In the genomic region with DNA sequence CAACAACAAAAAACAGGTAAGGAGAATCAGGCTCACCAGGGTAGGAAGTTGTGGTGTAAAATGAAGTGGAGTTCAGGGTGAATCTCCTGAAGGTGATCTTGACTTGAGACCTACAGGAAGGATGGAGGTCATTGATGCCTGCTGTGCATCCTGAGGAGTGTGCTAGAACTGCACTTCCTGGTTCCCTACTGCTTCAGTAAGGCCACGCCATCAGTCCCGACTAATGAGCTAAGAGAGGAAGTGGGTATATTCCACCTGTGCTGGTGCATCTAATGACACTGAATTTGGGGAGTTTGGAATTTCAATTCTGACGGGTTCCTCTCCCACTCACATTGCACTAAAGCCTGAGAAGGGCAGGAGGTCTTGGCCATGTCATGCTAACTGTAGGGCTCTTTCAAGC, we compare ENCODE assay signal across 19 cellular contexts.
DNase-seq lines count a peak whose midpoint lies in the region; ATAC-seq, FAIRE-seq and TF ChIP-seq lines count a peak whose summit lies in the region.
"Had no signal": no experiment of that assay in that cellular context is flagged by ENCODE, and none has a peak within 500 bp of the region (broad histone marks: within the 10 kb centered on the region; RNA-seq: fewer than 3 reads in every experiment).

No MANE protein-coding gene starts in this region.

- no peaks in the 10 kb centered on the region for H3K9me1 ChIP-seq in keratinocyte (ENCODE audit: control insufficient read depth, extremely low read depth, insufficient read depth, low read length)

- intact Hi-C loops in uterus (cut with DNase I; ENCODE audit: low total_unique reads): no loop called here

- H3K9me3 Mint-ChIP-seq in GM23338 (no peaks in the 10 kb centered on the region), WTC11 (no peaks in the 10 kb centered on the region)

- POLR2A ChIA-PET in WTC11 (lab: Charles Lee): no interaction called here

- TF ChIP-seq POLR2A in uterus (IDR thresholded peaks at IDR 0.05): no peak

- H3K9me2 ChIP-seq in GM23338 (ENCODE audit: insufficient read depth): no peaks in the 10 kb centered on the region; the same call in 1 of the 2 replicates

- H3K36me3 ChIP-seq in GM23338 (ENCODE audit: insufficient read depth) (no peaks in the 10 kb centered on the region), keratinocyte (ENCODE audit: control insufficient read depth in 2 of 2, extremely low read depth in 1 of 2, insufficient read depth in 2 of 2, low read length in 2 of 2) (no peaks in the 10 kb centered on the region), uterus (no peaks in the 10 kb centered on the region)

- H3K36me3 Mint-ChIP-seq in GM23338 (ENCODE audit: low read depth) (no peaks in the 10 kb centered on the region), WTC11 (no peaks in the 10 kb centered on the region)
- H3K36me3 Mint-ChIP-seq: CD4-positive, alpha-beta memory T cell had no signal

- CTCF ChIA-PET in WTC11 (lab: Charles Lee): no interaction called here

- peaks cover 5% of the 10 kb centered on the region; the same call in 1 of the 3 replicates for H3K4me1 Mint-ChIP-seq in GM23338
- peaks cover 3% of the 10 kb centered on the region; the same call in 1 of the 2 replicates for H3K4me1 Mint-ChIP-seq in WTC11
- H3K4me1 Mint-ChIP-seq: CD4-positive, alpha-beta memory T cell had no signal

- H3K27ac ChIP-seq in GM23338 (ENCODE audit: low read depth) (no peak overlapping the region), keratinocyte (ENCODE audit: control insufficient read depth, insufficient read depth, low read length) (no peak overlapping the region), uterus (no peak overlapping the region)

- H3K79me2 ChIP-seq in GM23338 (replicated peaks; ENCODE audit: insufficient read depth): no peaks in the 10 kb centered on the region
- no peaks in the 10 kb centered on the region for H3K79me2 ChIP-seq in keratinocyte (ENCODE audit: control insufficient read depth, insufficient read depth, low read length)

- H3K4me3 ChIP-seq in GM23338 (no peak overlapping the region), keratinocyte (ENCODE audit: control insufficient read depth in 2 of 3, extremely low read depth in 1 of 3, insufficient read depth in 2 of 3, low read depth in 1 of 3, low read length in 3 of 3) (no peak overlapping the region), uterus (no peak overlapping the region)
- H3K4me3 ChIP-seq: GM12878 had no signal

- peak; percentile 23 for FAIRE-seq in keratinocyte (lab: Jason Lieb, UNC)
- FAIRE-seq: GM12878, GM18507 had no signal

- H3F3A ChIP-seq in GM23338 (replicated peaks; ENCODE audit: low read depth): no peaks in the 10 kb centered on the region

- H3K4me3 Mint-ChIP-seq in GM23338 (no peak overlapping the region), WTC11 (no peak overlapping the region)
- H3K4me3 Mint-ChIP-seq: CD4-positive, alpha-beta memory T cell had no signal

- H3K27me3 ChIP-seq in GM23338 (ENCODE audit: insufficient read depth) (no peaks in the 10 kb centered on the region), keratinocyte (ENCODE audit: control insufficient read depth, extremely low read depth, insufficient read depth, low read length) (no peaks in the 10 kb centered on the region), uterus (no peaks in the 10 kb centered on the region)

- H3K27me3 Mint-ChIP-seq in GM23338 (ENCODE audit: insufficient read depth, low read depth, poor library complexity) (peaks cover 4% of the 10 kb centered on the region), WTC11 (ENCODE audit: low read depth) (no peaks in the 10 kb centered on the region)

- H3K4me1 ChIP-seq in GM23338 (ENCODE audit: insufficient read depth): no peaks in the 10 kb centered on the region
- H3K4me1 ChIP-seq in keratinocyte (ENCODE audit: control insufficient read depth, extremely low read depth, insufficient read depth, low read length): no peaks in the 10 kb centered on the region
- no peaks in the 10 kb centered on the region for H3K4me1 ChIP-seq in uterus

- H3K27ac Mint-ChIP-seq in GM23338 (no peak overlapping the region), WTC11 (no peak overlapping the region)
- H3K27ac Mint-ChIP-seq: CD4-positive, alpha-beta memory T cell had no signal

- dilution Hi-C loops in keratinocyte (cut with MboI; ENCODE audit: extremely low pct_ligation_motif_present, low sequenced_read_pairs): no loop called here

- H3K4me2 ChIP-seq in GM23338 (no peak overlapping the region), keratinocyte (ENCODE audit: control insufficient read depth, extremely low read depth, insufficient read depth, low read depth, low read length) (no peak overlapping the region)

- no peak for DNase-seq in GM23338 (ENCODE audit: low spot score)
- peak; percentile 60 for DNase-seq in NCI-H69 (lab: John Stamatoyannopoulos, UW)
- DNase-seq in WTC11 (ENCODE audit: low spot score): no peak
- DNase-seq in keratinocyte (ENCODE audit: low read depth, low spot score): no peak
- DNase-seq in activated naive CD4-positive, alpha-beta T cell treated with Interleukin-2 at 50 U/mL for 16 hours: no peak
- DNase-seq in uterus: no peak
- DNase-seq: C1 segment of cervical spinal cord; Calu3; CD4-positive, alpha-beta memory T cell; COR-L47; DMS79; EL; GDM1; GOT3; H7; HCEC 1CT had no signal

- H3K9ac ChIP-seq in keratinocyte (ENCODE audit: control insufficient read depth, extremely low read depth, insufficient read depth, low read length): no peak overlapping the region

- ATAC-seq in GM23338 (no peak), WTC11 (peak; percentile 57), HG03521 (IDR thresholded peaks at IDR 0.05; ENCODE audit: unreplicated experiment) (no peak)
- ATAC-seq: GM12878 had no signal

- H2AFZ ChIP-seq in GM23338: 0 out of 2 replicates have a peak overlapping the region, but pooled peaks have one; percentile 10
- H2AFZ ChIP-seq in keratinocyte (ENCODE audit: control insufficient read depth, low read length): no peak overlapping the region

- TF ChIP-seq CTCF in GM23338 (conservative IDR thresholded peaks at IDR 0.05; ENCODE audit: low read depth in 2 of 2) (no peak), WTC11 (IDR thresholded peaks at IDR 0.05) (no peak), keratinocyte (optimal IDR thresholded peaks at IDR 0.05 in 1 of 3, IDR thresholded peaks at IDR 0.05 in 1 of 3, conservative IDR thresholded peaks at IDR 0.05 in 1 of 3; ENCODE audit: extremely low read depth in 1 of 3, insufficient read depth in 2 of 3, low read length in 3 of 3) (no peak), uterus (IDR thresholded peaks at IDR 0.05) (no peak)

- H3K9me3 ChIP-seq in keratinocyte (ENCODE audit: control insufficient read depth, low read depth, low read length) (no peaks in the 10 kb centered on the region), uterus (no peaks in the 10 kb centered on the region)

- H4K20me1 ChIP-seq in GM23338 (replicated peaks; ENCODE audit: insufficient read depth) (no peaks in the 10 kb centered on the region), keratinocyte (ENCODE audit: control insufficient read depth, extremely low read depth, insufficient read depth, low read length) (no peaks in the 10 kb centered on the region)

TF ChIP-seq in GM23338, 12 proteins besides CTCF, POLR2A, EP300 and RAD21 (continues in another document):
- TF ChIP-seq JUNB (IDR thresholded peaks at IDR 0.05; ENCODE audit: unreplicated experiment) (no peak), CREB1 (CRISPR knock-in tag; IDR thresholded peaks at IDR 0.05; ENCODE audit: low read depth) (no peak), ZNF331 (CRISPR knock-in tag; IDR thresholded peaks at IDR 0.05; ENCODE audit: low read depth) (no peak)
- TF ChIP-seq, protein P1, sequence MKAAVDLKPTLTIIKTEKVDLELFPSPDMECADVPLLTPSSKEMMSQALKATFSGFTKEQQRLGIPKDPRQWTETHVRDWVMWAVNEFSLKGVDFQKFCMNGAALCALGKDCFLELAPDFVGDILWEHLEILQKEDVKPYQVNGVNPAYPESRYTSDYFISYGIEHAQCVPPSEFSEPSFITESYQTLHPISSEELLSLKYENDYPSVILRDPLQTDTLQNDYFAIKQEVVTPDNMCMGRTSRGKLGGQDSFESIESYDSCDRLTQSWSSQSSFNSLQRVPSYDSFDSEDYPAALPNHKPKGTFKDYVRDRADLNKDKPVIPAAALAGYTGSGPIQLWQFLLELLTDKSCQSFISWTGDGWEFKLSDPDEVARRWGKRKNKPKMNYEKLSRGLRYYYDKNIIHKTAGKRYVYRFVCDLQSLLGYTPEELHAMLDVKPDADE (IDR thresholded peaks at IDR 0.05): no peak

TF ChIP-seq in WTC11, 78 proteins besides CTCF, POLR2A, EP300 and RAD21 (continues in another document):
- no peak for TF ChIP-seq ETV6 (CRISPR knock-in tag; IDR thresholded peaks at IDR 0.05)
- no peak for TF ChIP-seq FOXK1 (CRISPR knock-in tag; IDR thresholded peaks at IDR 0.05)
- TF ChIP-seq HMGA2 (CRISPR knock-in tag; IDR thresholded peaks at IDR 0.05): no peak
- TF ChIP-seq, protein P2, sequence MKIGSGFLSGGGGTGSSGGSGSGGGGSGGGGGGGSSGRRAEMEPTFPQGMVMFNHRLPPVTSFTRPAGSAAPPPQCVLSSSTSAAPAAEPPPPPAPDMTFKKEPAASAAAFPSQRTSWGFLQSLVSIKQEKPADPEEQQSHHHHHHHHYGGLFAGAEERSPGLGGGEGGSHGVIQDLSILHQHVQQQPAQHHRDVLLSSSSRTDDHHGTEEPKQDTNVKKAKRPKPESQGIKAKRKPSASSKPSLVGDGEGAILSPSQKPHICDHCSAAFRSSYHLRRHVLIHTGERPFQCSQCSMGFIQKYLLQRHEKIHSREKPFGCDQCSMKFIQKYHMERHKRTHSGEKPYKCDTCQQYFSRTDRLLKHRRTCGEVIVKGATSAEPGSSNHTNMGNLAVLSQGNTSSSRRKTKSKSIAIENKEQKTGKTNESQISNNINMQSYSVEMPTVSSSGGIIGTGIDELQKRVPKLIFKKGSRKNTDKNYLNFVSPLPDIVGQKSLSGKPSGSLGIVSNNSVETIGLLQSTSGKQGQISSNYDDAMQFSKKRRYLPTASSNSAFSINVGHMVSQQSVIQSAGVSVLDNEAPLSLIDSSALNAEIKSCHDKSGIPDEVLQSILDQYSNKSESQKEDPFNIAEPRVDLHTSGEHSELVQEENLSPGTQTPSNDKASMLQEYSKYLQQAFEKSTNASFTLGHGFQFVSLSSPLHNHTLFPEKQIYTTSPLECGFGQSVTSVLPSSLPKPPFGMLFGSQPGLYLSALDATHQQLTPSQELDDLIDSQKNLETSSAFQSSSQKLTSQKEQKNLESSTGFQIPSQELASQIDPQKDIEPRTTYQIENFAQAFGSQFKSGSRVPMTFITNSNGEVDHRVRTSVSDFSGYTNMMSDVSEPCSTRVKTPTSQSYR (CRISPR knock-in tag; IDR thresholded peaks at IDR 0.05): no peak
- TF ChIP-seq NFE2L1 (CRISPR knock-in tag; IDR thresholded peaks at IDR 0.05): no peak
- TF ChIP-seq JAZF1 (CRISPR knock-in tag; IDR thresholded peaks at IDR 0.05): no peak
- no peak for TF ChIP-seq ZNF138 (CRISPR knock-in tag; conservative IDR thresholded peaks at IDR 0.05)
- TF ChIP-seq RORB (CRISPR knock-in tag; IDR thresholded peaks at IDR 0.05): no peak
- TF ChIP-seq EMX1 (CRISPR knock-in tag; IDR thresholded peaks at IDR 0.05): no peak
- TF ChIP-seq ZNF232 (CRISPR knock-in tag; IDR thresholded peaks at IDR 0.05): no peak
